26 cellular contexts compared by ENCODE assay signal in genomic region chr11:43467958-43468357, GRCh38.
"Had no signal": no experiment of that assay in that cellular context is flagged by ENCODE, and none has a peak within 500 bp of the region (broad histone marks: within the 10 kb centered on the region; RNA-seq: fewer than 3 reads in every experiment).

No MANE protein-coding gene starts in this region.

- ATAC-seq: effector memory CD8-positive, alpha-beta T cell; sciatic nerve; stimulated activated effector memory CD8-positive, alpha-beta T cell treated with anti-CD3 and anti-CD28 coated beads, Interleukin-12 subunit alpha, Interleukin-12 subunit beta, amount 100 ng/mL, for 72 hours; T-cell had no signal

- DNase-seq: activated CD4-positive, alpha-beta T cell treated with anti-CD3 and anti-CD28 coated beads for 4 hours; activated CD4-positive, alpha-beta T cell treated with anti-CD3 and anti-CD28 coated beads, Interleukin-2, amount 50 U/mL, for 4 hours; activated gamma-delta T cell; activated naive CD4-positive, alpha-beta T cell treated with anti-CD3 and anti-CD28 coated beads, Interleukin-2, amount 10 ng/mL, durations not matched to agents 7 days and 5 days; activated naive CD8-positive, alpha-beta T cell treated with anti-CD3 and anti-CD28 coated beads, Interleukin-2, amount 10 ng/mL, durations not matched to agents 7 days and 5 days; amniotic stem cell; brain microvascular endothelial cell; cortex of kidney; effector memory CD8-positive, alpha-beta T cell; glutamatergic neuron; left ventricle myocardium inferior; nephron progenitor cell; stimulated activated CD4-positive, alpha-beta T cell treated with anti-CD3 and anti-CD28 coated beads, Interleukin-4, amount 100 ng/mL, for 24 hours; T-cell; trophoblast cell had no signal

- FAIRE-seq: astrocyte, endothelial cell of umbilical vein, frontal cortex, islet of Langerhans, urothelium cell line had no signal

- H3K9me3 ChIP-seq: neutrophil, thoracic aorta had no signal

- H3K27me3 ChIP-seq: brain microvascular endothelial cell, neutrophil had no signal

- H3K4me3 ChIP-seq: left ventricle myocardium inferior, lung, skin epidermis, thoracic aorta had no signal

- H3K27ac ChIP-seq: brain microvascular endothelial cell, left ventricle myocardium inferior, neutrophil, skin epidermis, thoracic aorta had no signal

- H3K4me1 ChIP-seq: left ventricle myocardium inferior had no signal
